1 cellular context compared by ENCODE assay signal in the genomic region with DNA sequence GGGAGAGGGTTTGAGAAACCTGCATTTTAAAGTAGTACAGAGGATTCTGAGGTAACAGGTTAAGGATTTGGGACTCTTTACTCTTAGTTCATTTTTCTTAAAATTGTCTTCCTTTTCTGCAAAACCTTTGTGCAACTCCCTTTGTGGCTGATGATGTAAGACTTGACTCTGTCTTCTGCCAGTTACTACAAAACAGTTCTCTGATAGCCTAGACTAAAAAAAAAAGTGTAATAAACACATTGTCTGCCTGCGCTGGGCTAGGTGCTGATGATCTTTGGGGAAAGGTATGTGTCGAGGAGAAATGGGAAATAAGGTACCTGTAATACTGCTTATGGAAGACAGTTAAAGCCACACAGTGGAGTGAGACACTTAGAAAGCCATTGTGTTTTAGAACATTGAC.
TF ChIP-seq lines count a peak whose summit lies in the region.

No MANE protein-coding gene starts in this region.

TF ChIP-seq in WTC11, 78 proteins besides CTCF, POLR2A, EP300 and RAD21 (continued from another document):
- TF ChIP-seq, protein P1, sequence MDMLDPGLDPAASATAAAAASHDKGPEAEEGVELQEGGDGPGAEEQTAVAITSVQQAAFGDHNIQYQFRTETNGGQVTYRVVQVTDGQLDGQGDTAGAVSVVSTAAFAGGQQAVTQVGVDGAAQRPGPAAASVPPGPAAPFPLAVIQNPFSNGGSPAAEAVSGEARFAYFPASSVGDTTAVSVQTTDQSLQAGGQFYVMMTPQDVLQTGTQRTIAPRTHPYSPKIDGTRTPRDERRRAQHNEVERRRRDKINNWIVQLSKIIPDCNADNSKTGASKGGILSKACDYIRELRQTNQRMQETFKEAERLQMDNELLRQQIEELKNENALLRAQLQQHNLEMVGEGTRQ (CRISPR knock-in tag; IDR thresholded peaks at IDR 0.05): no peak
- no peak for TF ChIP-seq ZNF263 (CRISPR knock-in tag; IDR thresholded peaks at IDR 0.05; ENCODE audit: low read depth)
- TF ChIP-seq ZNF396 (CRISPR knock-in tag; IDR thresholded peaks at IDR 0.05; ENCODE audit: borderline replicate concordance): no peak
- TF ChIP-seq, protein P2, sequence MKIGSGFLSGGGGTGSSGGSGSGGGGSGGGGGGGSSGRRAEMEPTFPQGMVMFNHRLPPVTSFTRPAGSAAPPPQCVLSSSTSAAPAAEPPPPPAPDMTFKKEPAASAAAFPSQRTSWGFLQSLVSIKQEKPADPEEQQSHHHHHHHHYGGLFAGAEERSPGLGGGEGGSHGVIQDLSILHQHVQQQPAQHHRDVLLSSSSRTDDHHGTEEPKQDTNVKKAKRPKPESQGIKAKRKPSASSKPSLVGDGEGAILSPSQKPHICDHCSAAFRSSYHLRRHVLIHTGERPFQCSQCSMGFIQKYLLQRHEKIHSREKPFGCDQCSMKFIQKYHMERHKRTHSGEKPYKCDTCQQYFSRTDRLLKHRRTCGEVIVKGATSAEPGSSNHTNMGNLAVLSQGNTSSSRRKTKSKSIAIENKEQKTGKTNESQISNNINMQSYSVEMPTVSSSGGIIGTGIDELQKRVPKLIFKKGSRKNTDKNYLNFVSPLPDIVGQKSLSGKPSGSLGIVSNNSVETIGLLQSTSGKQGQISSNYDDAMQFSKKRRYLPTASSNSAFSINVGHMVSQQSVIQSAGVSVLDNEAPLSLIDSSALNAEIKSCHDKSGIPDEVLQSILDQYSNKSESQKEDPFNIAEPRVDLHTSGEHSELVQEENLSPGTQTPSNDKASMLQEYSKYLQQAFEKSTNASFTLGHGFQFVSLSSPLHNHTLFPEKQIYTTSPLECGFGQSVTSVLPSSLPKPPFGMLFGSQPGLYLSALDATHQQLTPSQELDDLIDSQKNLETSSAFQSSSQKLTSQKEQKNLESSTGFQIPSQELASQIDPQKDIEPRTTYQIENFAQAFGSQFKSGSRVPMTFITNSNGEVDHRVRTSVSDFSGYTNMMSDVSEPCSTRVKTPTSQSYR (CRISPR knock-in tag; IDR thresholded peaks at IDR 0.05): no peak
- no peak for TF ChIP-seq RORB (CRISPR knock-in tag; IDR thresholded peaks at IDR 0.05)
- no peak for TF ChIP-seq NR2C2 (CRISPR knock-in tag; IDR thresholded peaks at IDR 0.05)
- TF ChIP-seq, protein P3, sequence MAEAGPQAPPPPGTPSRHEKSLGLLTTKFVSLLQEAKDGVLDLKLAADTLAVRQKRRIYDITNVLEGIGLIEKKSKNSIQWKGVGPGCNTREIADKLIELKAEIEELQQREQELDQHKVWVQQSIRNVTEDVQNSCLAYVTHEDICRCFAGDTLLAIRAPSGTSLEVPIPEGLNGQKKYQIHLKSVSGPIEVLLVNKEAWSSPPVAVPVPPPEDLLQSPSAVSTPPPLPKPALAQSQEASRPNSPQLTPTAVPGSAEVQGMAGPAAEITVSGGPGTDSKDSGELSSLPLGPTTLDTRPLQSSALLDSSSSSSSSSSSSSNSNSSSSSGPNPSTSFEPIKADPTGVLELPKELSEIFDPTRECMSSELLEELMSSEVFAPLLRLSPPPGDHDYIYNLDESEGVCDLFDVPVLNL (CRISPR knock-in tag; IDR thresholded peaks at IDR 0.05; ENCODE audit: borderline replicate concordance, low read depth): no peak
- no peak for TF ChIP-seq FOXK1 (CRISPR knock-in tag; IDR thresholded peaks at IDR 0.05)
- TF ChIP-seq TEAD4 (CRISPR knock-in tag; IDR thresholded peaks at IDR 0.05): no peak
- no peak for TF ChIP-seq ZNF416 (CRISPR knock-in tag; IDR thresholded peaks at IDR 0.05)
- TF ChIP-seq, protein P4, sequence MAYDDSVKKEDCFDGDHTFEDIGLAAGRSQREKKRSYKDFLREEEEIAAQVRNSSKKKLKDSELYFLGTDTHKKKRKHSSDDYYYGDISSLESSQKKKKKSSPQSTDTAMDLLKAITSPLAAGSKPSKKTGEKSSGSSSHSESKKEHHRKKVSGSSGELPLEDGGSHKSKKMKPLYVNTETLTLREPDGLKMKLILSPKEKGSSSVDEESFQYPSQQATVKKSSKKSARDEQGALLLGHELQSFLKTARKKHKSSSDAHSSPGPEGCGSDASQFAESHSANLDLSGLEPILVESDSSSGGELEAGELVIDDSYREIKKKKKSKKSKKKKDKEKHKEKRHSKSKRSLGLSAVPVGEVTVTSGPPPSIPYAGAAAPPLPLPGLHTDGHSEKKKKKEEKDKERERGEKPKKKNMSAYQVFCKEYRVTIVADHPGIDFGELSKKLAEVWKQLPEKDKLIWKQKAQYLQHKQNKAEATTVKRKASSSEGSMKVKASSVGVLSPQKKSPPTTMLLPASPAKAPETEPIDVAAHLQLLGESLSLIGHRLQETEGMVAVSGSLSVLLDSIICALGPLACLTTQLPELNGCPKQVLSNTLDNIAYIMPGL (CRISPR knock-in tag; IDR thresholded peaks at IDR 0.05): no peak
- no peak for TF ChIP-seq NFYB (CRISPR knock-in tag; conservative IDR thresholded peaks at IDR 0.05; ENCODE audit: low read depth)
- TF ChIP-seq SMAD3 (CRISPR knock-in tag; IDR thresholded peaks at IDR 0.05; ENCODE audit: borderline replicate concordance): no peak
- no peak for TF ChIP-seq TEAD1 (CRISPR knock-in tag; IDR thresholded peaks at IDR 0.05)
- TF ChIP-seq, protein P5, sequence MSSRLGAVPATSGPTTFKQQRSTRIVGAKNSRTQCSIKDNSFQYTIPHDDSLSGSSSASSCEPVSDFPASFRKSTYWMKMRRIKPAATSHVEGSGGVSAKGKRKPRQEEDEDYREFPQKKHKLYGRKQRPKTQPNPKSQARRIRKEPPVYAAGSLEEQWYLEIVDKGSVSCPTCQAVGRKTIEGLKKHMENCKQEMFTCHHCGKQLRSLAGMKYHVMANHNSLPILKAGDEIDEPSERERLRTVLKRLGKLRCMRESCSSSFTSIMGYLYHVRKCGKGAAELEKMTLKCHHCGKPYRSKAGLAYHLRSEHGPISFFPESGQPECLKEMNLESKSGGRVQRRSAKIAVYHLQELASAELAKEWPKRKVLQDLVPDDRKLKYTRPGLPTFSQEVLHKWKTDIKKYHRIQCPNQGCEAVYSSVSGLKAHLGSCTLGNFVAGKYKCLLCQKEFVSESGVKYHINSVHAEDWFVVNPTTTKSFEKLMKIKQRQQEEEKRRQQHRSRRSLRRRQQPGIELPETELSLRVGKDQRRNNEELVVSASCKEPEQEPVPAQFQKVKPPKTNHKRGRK (CRISPR knock-in tag; IDR thresholded peaks at IDR 0.05; ENCODE audit: borderline replicate concordance): no peak
- TF ChIP-seq NFATC4 (CRISPR knock-in tag; IDR thresholded peaks at IDR 0.05): no peak
- TF ChIP-seq, protein P6, sequence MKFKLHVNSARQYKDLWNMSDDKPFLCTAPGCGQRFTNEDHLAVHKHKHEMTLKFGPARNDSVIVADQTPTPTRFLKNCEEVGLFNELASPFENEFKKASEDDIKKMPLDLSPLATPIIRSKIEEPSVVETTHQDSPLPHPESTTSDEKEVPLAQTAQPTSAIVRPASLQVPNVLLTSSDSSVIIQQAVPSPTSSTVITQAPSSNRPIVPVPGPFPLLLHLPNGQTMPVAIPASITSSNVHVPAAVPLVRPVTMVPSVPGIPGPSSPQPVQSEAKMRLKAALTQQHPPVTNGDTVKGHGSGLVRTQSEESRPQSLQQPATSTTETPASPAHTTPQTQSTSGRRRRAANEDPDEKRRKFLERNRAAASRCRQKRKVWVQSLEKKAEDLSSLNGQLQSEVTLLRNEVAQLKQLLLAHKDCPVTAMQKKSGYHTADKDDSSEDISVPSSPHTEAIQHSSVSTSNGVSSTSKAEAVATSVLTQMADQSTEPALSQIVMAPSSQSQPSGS (CRISPR knock-in tag; IDR thresholded peaks at IDR 0.05; ENCODE audit: borderline replicate concordance, low read depth): no peak
- TF ChIP-seq, protein P7, sequence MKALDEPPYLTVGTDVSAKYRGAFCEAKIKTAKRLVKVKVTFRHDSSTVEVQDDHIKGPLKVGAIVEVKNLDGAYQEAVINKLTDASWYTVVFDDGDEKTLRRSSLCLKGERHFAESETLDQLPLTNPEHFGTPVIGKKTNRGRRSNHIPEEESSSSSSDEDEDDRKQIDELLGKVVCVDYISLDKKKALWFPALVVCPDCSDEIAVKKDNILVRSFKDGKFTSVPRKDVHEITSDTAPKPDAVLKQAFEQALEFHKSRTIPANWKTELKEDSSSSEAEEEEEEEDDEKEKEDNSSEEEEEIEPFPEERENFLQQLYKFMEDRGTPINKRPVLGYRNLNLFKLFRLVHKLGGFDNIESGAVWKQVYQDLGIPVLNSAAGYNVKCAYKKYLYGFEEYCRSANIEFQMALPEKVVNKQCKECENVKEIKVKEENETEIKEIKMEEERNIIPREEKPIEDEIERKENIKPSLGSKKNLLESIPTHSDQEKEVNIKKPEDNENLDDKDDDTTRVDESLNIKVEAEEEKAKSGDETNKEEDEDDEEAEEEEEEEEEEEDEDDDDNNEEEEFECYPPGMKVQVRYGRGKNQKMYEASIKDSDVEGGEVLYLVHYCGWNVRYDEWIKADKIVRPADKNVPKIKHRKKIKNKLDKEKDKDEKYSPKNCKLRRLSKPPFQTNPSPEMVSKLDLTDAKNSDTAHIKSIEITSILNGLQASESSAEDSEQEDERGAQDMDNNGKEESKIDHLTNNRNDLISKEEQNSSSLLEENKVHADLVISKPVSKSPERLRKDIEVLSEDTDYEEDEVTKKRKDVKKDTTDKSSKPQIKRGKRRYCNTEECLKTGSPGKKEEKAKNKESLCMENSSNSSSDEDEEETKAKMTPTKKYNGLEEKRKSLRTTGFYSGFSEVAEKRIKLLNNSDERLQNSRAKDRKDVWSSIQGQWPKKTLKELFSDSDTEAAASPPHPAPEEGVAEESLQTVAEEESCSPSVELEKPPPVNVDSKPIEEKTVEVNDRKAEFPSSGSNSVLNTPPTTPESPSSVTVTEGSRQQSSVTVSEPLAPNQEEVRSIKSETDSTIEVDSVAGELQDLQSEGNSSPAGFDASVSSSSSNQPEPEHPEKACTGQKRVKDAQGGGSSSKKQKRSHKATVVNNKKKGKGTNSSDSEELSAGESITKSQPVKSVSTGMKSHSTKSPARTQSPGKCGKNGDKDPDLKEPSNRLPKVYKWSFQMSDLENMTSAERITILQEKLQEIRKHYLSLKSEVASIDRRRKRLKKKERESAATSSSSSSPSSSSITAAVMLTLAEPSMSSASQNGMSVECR (CRISPR knock-in tag; IDR thresholded peaks at IDR 0.05; ENCODE audit: borderline replicate concordance): no peak
